Comparison of ENCODE assay signal across 31 cellular contexts in genomic region chr9:77392328-77392727, GRCh38.
"Had no signal": no experiment of that assay in that cellular context is flagged by ENCODE, and none has a peak within 500 bp of the region (broad histone marks: within the 10 kb centered on the region; RNA-seq: fewer than 3 reads in every experiment).

No MANE protein-coding gene starts in this region.

- H3K4me3 ChIP-seq: ascending aorta, cardiac muscle cell, SJCRH30, SK-N-MC had no signal

- H3K27me3 ChIP-seq: ascending aorta, cardiac muscle cell, SJCRH30 had no signal

- DNase-seq: activated CD4-positive, alpha-beta T cell treated with anti-CD3 and anti-CD28 coated beads for 1 hour; activated CD4-positive, alpha-beta T cell treated with anti-CD3 and anti-CD28 coated beads for 48 hours; activated CD4-positive, alpha-beta T cell treated with anti-CD3 and anti-CD28 coated beads, Interleukin-2, amount 50 U/mL, for 4 hours; activated CD4-positive, CD25-positive, alpha-beta regulatory T cell; activated CD8-positive, alpha-beta T cell treated with anti-CD3 and anti-CD28 coated beads for 36 hours; activated effector memory CD4-positive, alpha-beta T cell treated with anti-CD3 and anti-CD28 coated beads, Interleukin-2, amount 50 U/mL, for 16 hours; activated naive CD4-positive, alpha-beta T cell; activated naive CD4-positive, alpha-beta T cell treated with anti-CD3 and anti-CD28 coated beads, Interleukin-2, amount 50 U/mL, for 16 hours; activated naive CD8-positive, alpha-beta T cell treated with anti-CD3 and anti-CD28 coated beads for 36 hours; activated T-cell treated with anti-CD3 and anti-CD28 coated beads, Interleukin-2, amount 50 U/mL, for 1 hour; activated T-cell treated with anti-CD3 and anti-CD28 coated beads, Interleukin-2, amount 50 U/mL, for 72 hours; amniotic stem cell; NCI-H1105; NCI-H1417 treated with DMSO at 0.1 percent for 48 hours; NCI-H187 treated with DMSO at 0.1 percent for 48 hours; NCI-H2081; NCI-H2171 treated with DMSO at 0.1 percent for 48 hours; NCI-H2227 treated with DMSO at 0.1 percent for 48 hours; NCI-H446 treated with DMSO at 0.1 percent for 48 hours; NCI-H524; NCI-H69; NK-92 treated with Interleukin-12 subunit alpha and Interleukin-12 subunit beta, amount 100 ng/mL, for 24 hours; SHP77; SJCRH30; T1000; WERI-Rb-1 had no signal

- H3K4me2 ChIP-seq: KMS-11 had no signal

- H3K4me1 ChIP-seq: ascending aorta, SJCRH30 had no signal

- ATAC-seq: activated CD8-positive, alpha-beta T cell treated with anti-CD3 and anti-CD28 coated beads for 36 hours; activated T-cell treated with anti-CD3 and anti-CD28 coated beads, Interleukin-2, amount 50 U/mL, for 72 hours; activated T-helper 17 cell treated with anti-CD3 and anti-CD28 coated beads, Interleukin-2, amount 50 U/mL, for 72 hours had no signal

- H3K36me3 ChIP-seq: ascending aorta, cardiac muscle cell, SJCRH30, WERI-Rb-1 had no signal

- H3K9me3 ChIP-seq: ascending aorta, SJCRH30 had no signal

- H3K27ac ChIP-seq: ascending aorta, cardiac muscle cell, KMS-11, SJCRH30, SK-N-MC, WERI-Rb-1 had no signal

- H3K9ac ChIP-seq: KMS-11 had no signal
